In the genomic region with DNA sequence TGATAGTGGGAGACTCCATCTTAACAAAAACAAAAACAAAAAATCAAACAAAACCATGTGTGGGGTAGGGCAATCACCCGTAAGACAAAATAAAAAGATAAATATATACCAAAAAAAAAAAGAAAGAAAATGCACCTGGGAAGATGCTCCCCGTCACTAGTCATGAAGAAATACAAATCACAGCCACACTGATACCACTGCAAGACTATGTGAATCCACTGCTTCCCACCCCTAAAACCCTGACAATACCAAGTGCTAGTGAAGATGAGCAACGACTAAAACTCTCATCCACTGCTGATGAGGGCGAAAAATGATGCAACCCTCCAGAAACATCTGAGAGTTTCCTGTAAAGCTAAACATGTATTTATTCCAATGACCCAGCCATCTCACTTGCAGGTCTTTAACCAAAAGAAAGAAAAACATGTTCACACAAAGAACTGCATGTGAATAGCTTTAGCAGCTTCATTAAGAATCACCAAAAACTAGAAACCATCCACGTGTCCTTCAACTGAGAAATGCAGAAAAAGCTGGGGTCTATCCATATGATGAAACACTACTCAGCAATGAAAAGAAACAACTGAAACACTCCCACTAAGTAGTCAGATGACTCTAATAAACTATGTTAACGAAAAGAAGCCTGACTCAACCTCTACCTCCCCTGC, we compare ENCODE assay signal across 10 cellular contexts. TPM values are rescaled to one million over a fixed set of nuclear protein-coding genes. Genes with fewer than 3 reads are reported as not detected.
DNase-seq lines count a peak whose midpoint lies in the region; ATAC-seq and TF ChIP-seq lines count a peak whose summit lies in the region.
"Had no signal": no experiment of that assay in that cellular context is flagged by ENCODE, and none has a peak within 500 bp of the region (broad histone marks: within the 10 kb centered on the region; RNA-seq: fewer than 3 reads in every experiment).

No MANE protein-coding gene starts in this region.

- DNase-seq in activated CD4-positive, alpha-beta T cell treated with anti-CD3 and anti-CD28 coated beads, Interleukin-2, amount 10 ng/mL, durations not matched to agents 24 days and 14 days = peak; percentile 67
- no peak for DNase-seq in activated CD4-positive, alpha-beta T cell treated with anti-CD3 and anti-CD28 coated beads for 1 hour
- DNase-seq in RKO (ENCODE audit: low spot score) (peak; percentile 42), choroid plexus epithelial cell (ENCODE audit: low read depth) (peak; percentile 91), LoVo (ENCODE audit: low spot score) (no peak), NCI-H526 treated with DMSO at 0.1 percent for 48 hours (lab: John Stamatoyannopoulos, UW) (no peak)
- no peak for DNase-seq in stimulated activated effector memory CD8-positive, alpha-beta T cell treated with anti-CD3 and anti-CD28 coated beads, Interleukin-12 subunit alpha, Interleukin-12 subunit beta, amount 100 ng/mL, for 72 hours (ENCODE audit: low spot score in 2 of 2)
- DNase-seq: NCI-H2107 had no signal

- no peak overlapping the region for H3K4me3 ChIP-seq in choroid plexus epithelial cell (ENCODE audit: low read depth, low read length)
- H3K4me3 ChIP-seq: coronary artery had no signal

- intact Hi-C loops in activated CD4-positive, alpha-beta T cell treated with anti-CD3 and anti-CD28 coated beads, Interleukin-2, amount 10 ng/mL, durations not matched to agents 24 days and 14 days (cut with micrococcal nuclease) = loop anchor here (1.0 to 5.0 kb wide), 4 partner anchors 17 to 167 kb away; no protein-coding TSS in a partner anchor

- TF ChIP-seq CTCF in choroid plexus epithelial cell (conservative IDR thresholded peaks at IDR 0.05; ENCODE audit: low read depth, low read length) = no peak

- H3K36me3 Mint-ChIP-seq in activated CD4-positive, alpha-beta T cell treated with anti-CD3 and anti-CD28 coated beads, Interleukin-2, amount 10 ng/mL, durations not matched to agents 24 days and 14 days (ENCODE audit: low read depth) = peaks cover 9% of the 10 kb centered on the region
- peaks cover 37% of the 10 kb centered on the region for H3K36me3 Mint-ChIP-seq in stimulated activated effector memory CD8-positive, alpha-beta T cell treated with anti-CD3 and anti-CD28 coated beads, Interleukin-12 subunit alpha, Interleukin-12 subunit beta, amount 100 ng/mL, for 72 hours

- peak overlapping the region; percentile 96 for H3K27ac Mint-ChIP-seq in activated CD4-positive, alpha-beta T cell treated with anti-CD3 and anti-CD28 coated beads, Interleukin-2, amount 10 ng/mL, durations not matched to agents 24 days and 14 days
- H3K27ac Mint-ChIP-seq in stimulated activated effector memory CD8-positive, alpha-beta T cell treated with anti-CD3 and anti-CD28 coated beads, Interleukin-12 subunit alpha, Interleukin-12 subunit beta, amount 100 ng/mL, for 72 hours = peak overlapping the region; percentile 99

- ATAC-seq in stimulated activated effector memory CD8-positive, alpha-beta T cell treated with anti-CD3 and anti-CD28 coated beads, Interleukin-12 subunit alpha, Interleukin-12 subunit beta, amount 100 ng/mL, for 72 hours = peak; percentile 93
- ATAC-seq in HG02885 (IDR thresholded peaks at IDR 0.05; ENCODE audit: poor library complexity, unreplicated experiment) = no peak

- H3K4me3 Mint-ChIP-seq in activated CD4-positive, alpha-beta T cell treated with anti-CD3 and anti-CD28 coated beads, Interleukin-2, amount 10 ng/mL, durations not matched to agents 24 days and 14 days = peak overlapping the region; percentile 75
- H3K4me3 Mint-ChIP-seq in stimulated activated effector memory CD8-positive, alpha-beta T cell treated with anti-CD3 and anti-CD28 coated beads, Interleukin-12 subunit alpha, Interleukin-12 subunit beta, amount 100 ng/mL, for 72 hours = peak overlapping the region; percentile 72

- H3K9me3 Mint-ChIP-seq in activated CD4-positive, alpha-beta T cell treated with anti-CD3 and anti-CD28 coated beads, Interleukin-2, amount 10 ng/mL, durations not matched to agents 24 days and 14 days = no peaks in the 10 kb centered on the region
- no peaks in the 10 kb centered on the region for H3K9me3 Mint-ChIP-seq in stimulated activated effector memory CD8-positive, alpha-beta T cell treated with anti-CD3 and anti-CD28 coated beads, Interleukin-12 subunit alpha, Interleukin-12 subunit beta, amount 100 ng/mL, for 72 hours

- H3K27me3 Mint-ChIP-seq in activated CD4-positive, alpha-beta T cell treated with anti-CD3 and anti-CD28 coated beads, Interleukin-2, amount 10 ng/mL, durations not matched to agents 24 days and 14 days = no peaks in the 10 kb centered on the region

- peaks cover 70% of the 10 kb centered on the region for H3K4me1 Mint-ChIP-seq in activated CD4-positive, alpha-beta T cell treated with anti-CD3 and anti-CD28 coated beads, Interleukin-2, amount 10 ng/mL, durations not matched to agents 24 days and 14 days
- H3K4me1 Mint-ChIP-seq in stimulated activated effector memory CD8-positive, alpha-beta T cell treated with anti-CD3 and anti-CD28 coated beads, Interleukin-12 subunit alpha, Interleukin-12 subunit beta, amount 100 ng/mL, for 72 hours = peaks cover 82% of the 10 kb centered on the region

RNA-seq across cellular contexts. Expression of gene BRD4, which starts 31.7 kb away (rescaled TPM):
- total RNA-seq in activated CD4-positive, alpha-beta T cell treated with anti-CD3 and anti-CD28 coated beads, Interleukin-2, amount 10 ng/mL, durations not matched to agents 24 days and 14 days = 109 TPM in 2 replicates

Comparison
In these comparisons a context has a peak if more than half of its experiments do, and no peak if none do; other contexts are left out.
1. DNase-seq: peak in activated CD4-positive, alpha-beta T cell treated with anti-CD3 and anti-CD28 coated beads, Interleukin-2, amount 10 ng/mL, durations not matched to agents 24 days and 14 days (single experiment), RKO (single experiment) and choroid plexus epithelial cell (single experiment); none in activated CD4-positive, alpha-beta T cell treated with anti-CD3 and anti-CD28 coated beads for 1 hour (single experiment), stimulated activated effector memory CD8-positive, alpha-beta T cell treated with anti-CD3 and anti-CD28 coated beads, Interleukin-12 subunit alpha, Interleukin-12 subunit beta, amount 100 ng/mL, for 72 hours (0 of 2), LoVo (single experiment) and NCI-H526 treated with DMSO at 0.1 percent for 48 hours (single experiment).